In the genomic region with DNA sequence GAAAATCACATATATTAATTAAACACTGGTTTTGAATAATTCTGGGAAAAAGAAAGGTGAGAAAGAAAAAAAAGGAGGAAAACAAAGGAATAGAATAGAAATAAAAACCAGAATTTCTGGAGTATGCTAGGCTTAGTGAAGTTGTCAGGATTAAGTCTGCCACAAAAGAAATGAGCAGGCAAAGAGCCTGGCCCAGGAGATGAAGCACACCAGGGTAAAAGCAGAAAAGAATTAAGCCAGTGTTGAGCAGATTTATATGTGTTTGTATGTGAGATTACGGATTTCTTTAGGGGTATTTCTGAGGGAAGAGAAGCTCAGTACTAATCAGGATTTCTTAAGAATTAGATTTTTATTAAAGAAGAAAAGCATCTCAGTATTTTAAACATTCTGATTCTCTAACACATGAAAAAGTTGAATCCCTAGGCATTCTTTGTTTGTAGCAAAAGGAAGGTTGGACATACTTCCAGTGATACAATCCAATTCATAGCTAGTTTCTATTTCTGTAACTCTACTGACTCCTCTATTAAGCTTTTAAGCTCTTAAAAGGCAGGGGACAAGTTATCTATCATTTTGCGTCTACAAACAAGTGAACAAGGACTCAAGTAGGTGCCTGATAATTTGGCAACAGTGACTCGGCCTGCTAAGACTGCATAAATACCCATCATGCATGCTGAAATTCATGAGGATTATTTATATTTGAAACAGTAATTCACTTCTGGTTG, we compare ENCODE assay signal across 14 cellular contexts.
A peak's percentile ranks its signal among the peaks of the same experiment; 100 is the strongest.
DNase-seq lines count a peak whose midpoint lies in the region; TF ChIP-seq lines count a peak whose summit lies in the region.
"Had no signal": no experiment of that assay in that cellular context is flagged by ENCODE, and none has a peak within 500 bp of the region (broad histone marks: within the 10 kb centered on the region; RNA-seq: fewer than 3 reads in every experiment).

No MANE protein-coding gene starts in this region.

- no peaks in the 10 kb centered on the region for H3K9me2 ChIP-seq in GM23248 (ENCODE audit: insufficient read depth)

- H3K4me2 ChIP-seq in GM23248 (ENCODE audit: unreplicated experiment) (peak overlapping the region; percentile 6), skeletal muscle satellite cell (ENCODE audit: low read length) (peak overlapping the region; percentile 69)

- H3K36me3 ChIP-seq in GM23248 (ENCODE audit: low read depth) (no peaks in the 10 kb centered on the region), right atrium auricular region (no peaks in the 10 kb centered on the region), skeletal muscle satellite cell (ENCODE audit: insufficient read depth, low read length) (no peaks in the 10 kb centered on the region)

- no peak overlapping the region for H2AFZ ChIP-seq in GM23248

- H3K27me3 ChIP-seq in GM23248 (replicated peaks; ENCODE audit: insufficient read depth) (no peaks in the 10 kb centered on the region), right atrium auricular region (no peaks in the 10 kb centered on the region), skeletal muscle satellite cell (ENCODE audit: control insufficient read depth, insufficient read depth, low read length) (no peaks in the 10 kb centered on the region)

- WGBS in GM23248 (ENCODE audit: low coverage in 1 of 2, low lambda C conversion rate in 2 of 2, missing lambda C conversion rate in 2 of 2), 2 experiments: 87 to 95% methylated on average over 3 of the region's 3 CpGs

- no peak overlapping the region for H3K9ac ChIP-seq in GM23248
- H3K9ac ChIP-seq in skeletal muscle satellite cell (ENCODE audit: low read depth, low read length): no peak overlapping the region

- H3K4me1 ChIP-seq in GM23248 (ENCODE audit: insufficient read depth) (peaks cover 57% of the 10 kb centered on the region), right atrium auricular region (peaks cover 0 to 55% of the 10 kb centered on the region in 2 donors), skeletal muscle satellite cell (ENCODE audit: control insufficient read depth, insufficient read depth, low read length) (peaks cover 48% of the 10 kb centered on the region)

- H3F3A ChIP-seq in GM23248 (ENCODE audit: insufficient read depth): peaks cover 35% of the 10 kb centered on the region

- H3K27ac ChIP-seq in GM23248 (no peak overlapping the region), right atrium auricular region (peak overlapping the region; percentile 62 to 85)
- H3K27ac ChIP-seq: epithelial cell of prostate had no signal

- peaks cover 38% of the 10 kb centered on the region for H3K79me2 ChIP-seq in GM23248 (ENCODE audit: insufficient read depth)

- no peaks in the 10 kb centered on the region for H4K20me1 ChIP-seq in GM23248 (ENCODE audit: insufficient read depth)

- DNase-seq in GM23248: no peak
- DNase-seq in amniotic epithelial cell (ENCODE audit: low read depth): peak; percentile 26
- no peak for DNase-seq in right atrium auricular region (ENCODE audit: low spot score)
- DNase-seq in activated T-cell treated with anti-CD3 and anti-CD28 coated beads, Interleukin-2, amount 50 U/mL, for 48 hours: no peak
- no peak for DNase-seq in iPS-NIHi11 (ENCODE audit: low spot score)
- DNase-seq in ecto neural progenitor cell (ENCODE audit: low spot score): no peak
- no peak for DNase-seq in activated CD4-positive, alpha-beta T cell treated with anti-CD3 and anti-CD28 coated beads for 48 hours
- DNase-seq: activated CD4-positive, CD25-positive, alpha-beta regulatory T cell; activated T-cell treated with anti-CD3 and anti-CD28 coated beads, Interleukin-2, amount 50 U/mL, for 1 hour; DND-41; NCI-H187 had no signal

- no peak for TF ChIP-seq CTCF in right atrium auricular region (IDR thresholded peaks at IDR 0.05)

- H3K4me3 ChIP-seq in GM23248 (no peak overlapping the region), right atrium auricular region (no peak overlapping the region), skeletal muscle satellite cell (ENCODE audit: low read length) (no peak overlapping the region)
- H3K4me3 ChIP-seq: skin epidermis had no signal

- in situ Hi-C loops in GM23248 (cut with MboI): no loop called here

- no peaks in the 10 kb centered on the region for H3K9me3 ChIP-seq in GM23248 (ENCODE audit: low read depth)
- no peaks in the 10 kb centered on the region for H3K9me3 ChIP-seq in right atrium auricular region
- no peaks in the 10 kb centered on the region for H3K9me3 ChIP-seq in skeletal muscle satellite cell (replicated peaks; ENCODE audit: low read length)
